Comparison of ENCODE assay signal across 8 cellular contexts in genomic region chr1:51519857-51520699, GRCh38. TPM values are rescaled to one million over a fixed set of nuclear protein-coding genes. Genes with fewer than 3 reads are reported as not detected.
DNase-seq lines count a peak whose midpoint lies in the region; ATAC-seq and TF ChIP-seq lines count a peak whose summit lies in the region.

No MANE protein-coding gene starts in this region.

- H4K20me1 ChIP-seq in Karpas-422 (ENCODE audit: insufficient read depth, low read depth, low read length), result no peaks in the 10 kb centered on the region; the same call in 1 of the 2 replicates

- H3K4me1 ChIP-seq in Karpas-422 (ENCODE audit: low read length) (peaks cover 35% of the 10 kb centered on the region), mucosa of rectum (ENCODE audit: control insufficient read depth in 2 of 2, insufficient read depth in 2 of 2, low read length in 2 of 2) (peaks cover 23 to 46% of the 10 kb centered on the region in 2 donors)

- H3K9me3 ChIP-seq in Karpas-422 (ENCODE audit: low read length) (no peaks in the 10 kb centered on the region), mucosa of rectum (ENCODE audit: control insufficient read depth in 2 of 2, low read length in 2 of 2) (no peaks in the 10 kb centered on the region), WERI-Rb-1 (ENCODE audit: severe bottlenecking) (peaks cover 4% of the 10 kb centered on the region)

- H3K4me3 ChIP-seq in Karpas-422 (ENCODE audit: low read length) (peak overlapping the region; percentile 40; the same call in 1 of the 2 replicates), brain microvascular endothelial cell (ENCODE audit: low read depth, low read length) (no peak overlapping the region), mucosa of rectum (ENCODE audit: low read length in 2 of 2) (peak overlapping the region; percentile 41 to 62), WERI-Rb-1 (ENCODE audit: low read depth, low read length) (no peak overlapping the region)

- H3K27ac ChIP-seq in Karpas-422 (ENCODE audit: low read length) (no peak overlapping the region), brain microvascular endothelial cell (peak overlapping the region; percentile 59), mucosa of rectum (ENCODE audit: low read depth in 2 of 2, low read length in 2 of 2) (peak overlapping the region; percentile 13 to 81), WERI-Rb-1 (no peak overlapping the region)

- DNase-seq in AG20443 (ENCODE audit: low spot score), result peak; percentile 45
- DNase-seq in Karpas-422, result no peak
- peak; percentile 84 for DNase-seq in brain microvascular endothelial cell
- DNase-seq in SKM-1 treated with dmso at 0.1 percent for 144 hours (lab: John Stamatoyannopoulos, UW; ENCODE audit: unreplicated experiment), result no peak
- no peak for DNase-seq in NCI-H526 (lab: John Stamatoyannopoulos, UW)
- DNase-seq in WERI-Rb-1, result no peak

- H3K9ac ChIP-seq in Karpas-422 (ENCODE audit: low read length), result no peak overlapping the region
- H3K9ac ChIP-seq in mucosa of rectum (ENCODE audit: low read depth in 1 of 2, low read length in 2 of 2), result peak overlapping the region in 1 of 2 donors; percentile 42

- no peak for ATAC-seq in HG02870 (IDR thresholded peaks at IDR 0.05; ENCODE audit: unreplicated experiment)

- H3K27me3 ChIP-seq in Karpas-422 (ENCODE audit: low read length) (no peaks in the 10 kb centered on the region), brain microvascular endothelial cell (replicated peaks) (no peaks in the 10 kb centered on the region), mucosa of rectum (ENCODE audit: control insufficient read depth in 2 of 2, insufficient read depth in 2 of 2, low read length in 2 of 2) (no peaks in the 10 kb centered on the region), WERI-Rb-1 (ENCODE audit: insufficient read depth, low read depth, severe bottlenecking) (no peaks in the 10 kb centered on the region)

- peak overlapping the region; percentile 28 for H3K4me2 ChIP-seq in Karpas-422 (ENCODE audit: low read depth, low read length, poor library complexity, severe bottlenecking)

- peaks cover 3% of the 10 kb centered on the region; the same call in 1 of the 2 replicates for H3K36me3 ChIP-seq in Karpas-422 (ENCODE audit: insufficient read depth, low read length)
- H3K36me3 ChIP-seq in brain microvascular endothelial cell (replicated peaks), result no peaks in the 10 kb centered on the region
- no peaks in the 10 kb centered on the region for H3K36me3 ChIP-seq in mucosa of rectum (ENCODE audit: control insufficient read depth in 2 of 2, insufficient read depth in 2 of 2, low read length in 2 of 2)
- no peaks in the 10 kb centered on the region for H3K36me3 ChIP-seq in WERI-Rb-1

- peaks cover 49% of the 10 kb centered on the region for H3K79me2 ChIP-seq in Karpas-422 (ENCODE audit: low read length)

- H3K9me2 ChIP-seq in Karpas-422 (replicated peaks; ENCODE audit: insufficient read depth, low read length), result no peaks in the 10 kb centered on the region

- in situ Hi-C loops in brain microvascular endothelial cell (cut with HindIII; ENCODE audit: low pct_ligation_motif_present, low sequenced_read_pairs), result no loop called here

- TF ChIP-seq CTCF in brain microvascular endothelial cell (IDR thresholded peaks at IDR 0.05; ENCODE audit: low read depth, low read length, missing control alignments) (no peak), WERI-Rb-1 (IDR thresholded peaks at IDR 0.05; ENCODE audit: low read depth, low read length) (no peak)

- no peak overlapping the region for H2AFZ ChIP-seq in Karpas-422 (ENCODE audit: low read length)

RNA-seq across cellular contexts. Expression of gene EPS15, which starts 1.0 kb away (rescaled TPM):
- total RNA-seq in Karpas-422 (2014; rRNA removed; shearing (Covaris generic); ENCODE audit: low replicate concordance), result 70.3 and 116 TPM in 2 replicates

Comparison
In these comparisons a context has a peak if more than half of its experiments do, and no peak if none do; other contexts are left out.
1. DNase-seq: peak in AG20443 (single experiment) and brain microvascular endothelial cell (single experiment); none in Karpas-422 (single experiment), SKM-1 treated with dmso at 0.1 percent for 144 hours (single experiment), NCI-H526 (0 of 2) and WERI-Rb-1 (single experiment).
2. H3K27ac ChIP-seq: peak in brain microvascular endothelial cell (single experiment) and mucosa of rectum (2 of 2); none in Karpas-422 (single experiment) and WERI-Rb-1 (single experiment).
3. H3K4me3 ChIP-seq: peak in Karpas-422 (single experiment) and mucosa of rectum (2 of 2); none in brain microvascular endothelial cell (single experiment) and WERI-Rb-1 (single experiment).